12 cellular contexts compared by ENCODE assay signal in genomic region chr9:35277649-35278359, GRCh38.
DNase-seq lines count a peak whose midpoint lies in the region; TF ChIP-seq lines count a peak whose summit lies in the region.
"Had no signal": no experiment of that assay in that cellular context is flagged by ENCODE, and none has a peak within 500 bp of the region (broad histone marks: within the 10 kb centered on the region; RNA-seq: fewer than 3 reads in every experiment).

No MANE protein-coding gene starts in this region.

- WGBS in thyroid gland, 2 donors, result 76 to 81% methylated on average over 7 of the region's 7 CpGs

- intact Hi-C loops in thyroid gland (cut with DNase I), result no loop called here

- no peaks in the 10 kb centered on the region for H3K36me3 Mint-ChIP-seq in type B pancreatic cell

- TF ChIP-seq POLR2A in thyroid gland (IDR thresholded peaks at IDR 0.05), result no peak

- H3K4me3 ChIP-seq in coronary artery (peak overlapping the region; percentile 20), thyroid gland (replicated peaks in 1 of 3) (no peak overlapping the region)

- DNase-seq in NCI-H82 (lab: John Stamatoyannopoulos, UW) (peak; percentile 0), NCI-H82 treated with DMSO at 0.1 percent for 48 hours (lab: John Stamatoyannopoulos, UW; ENCODE audit: unreplicated experiment) (no peak), coronary artery (ENCODE audit: low spot score) (no peak), kidney tubule cell (ENCODE audit: low spot score) (peak; percentile 22), thyroid gland (no peak), type B pancreatic cell (ENCODE audit: extremely low spot score, unreplicated experiment) (no peak), RPMI8226 (no peak)
- no peak for DNase-seq in activated effector memory CD4-positive, alpha-beta T cell treated with Interleukin-2 at 50 U/mL for 16 hours
- DNase-seq: KG1, T-helper 17 cell had no signal

- no peaks in the 10 kb centered on the region for H3K9me3 ChIP-seq in thyroid gland
- H3K9me3 ChIP-seq: tibial nerve had no signal

- H3K4me3 Mint-ChIP-seq in type B pancreatic cell, result no peak overlapping the region

- H3K27ac ChIP-seq in coronary artery (peak overlapping the region; percentile 39), thyroid gland (peak overlapping the region; percentile 4 to 64 (median 37))
- H3K27ac ChIP-seq: 22Rv1 had no signal

- H3K4me1 Mint-ChIP-seq in type B pancreatic cell (ENCODE audit: unreplicated experiment), result no peaks in the 10 kb centered on the region

- H3K27me3 ChIP-seq in thyroid gland, result no peaks in the 10 kb centered on the region
- H3K27me3 ChIP-seq: tibial nerve had no signal

- no peaks in the 10 kb centered on the region for H3K4me1 ChIP-seq in thyroid gland

- no peaks in the 10 kb centered on the region for H3K27me3 Mint-ChIP-seq in type B pancreatic cell

- H3K27ac Mint-ChIP-seq in type B pancreatic cell, result no peak overlapping the region
- H3K27ac Mint-ChIP-seq: T-helper 17 cell had no signal

- TF ChIP-seq CTCF in coronary artery (IDR thresholded peaks at IDR 0.05), result no peak
- no peak for TF ChIP-seq CTCF in thyroid gland (IDR thresholded peaks at IDR 0.05)
- no peak for TF ChIP-seq CTCF in type B pancreatic cell (conservative IDR thresholded peaks at IDR 0.05)

- no peaks in the 10 kb centered on the region for H3K36me3 ChIP-seq in thyroid gland
- H3K36me3 ChIP-seq: tibial nerve had no signal

- H3K9me3 Mint-ChIP-seq in type B pancreatic cell, result no peaks in the 10 kb centered on the region

Comparison
In these comparisons a context has a peak if more than half of its experiments do, and no peak if none do; other contexts are left out.
1. DNase-seq: peak in NCI-H82 (single experiment) and kidney tubule cell (single experiment); none in NCI-H82 treated with DMSO at 0.1 percent for 48 hours (single experiment), coronary artery (single experiment), thyroid gland (0 of 2), type B pancreatic cell (single experiment), RPMI8226 (single experiment) and activated effector memory CD4-positive, alpha-beta T cell treated with Interleukin-2 at 50 U/mL for 16 hours (single experiment).